ENCODE assay signal across 7 cellular contexts in genomic region chr1:146034976-146035469, GRCh38. TPM values are rescaled to one million over a fixed set of nuclear protein-coding genes. Genes with fewer than 3 reads are reported as not detected.
DNase-seq lines count a peak whose midpoint lies in the region; ATAC-seq and TF ChIP-seq lines count a peak whose summit lies in the region.

No MANE protein-coding gene starts in this region.

- H3K4me3 ChIP-seq in H7 (ENCODE audit: insufficient read depth, low read depth, low read length) = peak overlapping the region; percentile 41
- H3K4me3 ChIP-seq in cardiac fibroblast (replicated peaks in 1 of 2; ENCODE audit: low read depth in 2 of 2, low read length in 2 of 2) = peak overlapping the region; percentile 13 to 30

- ATAC-seq in HG03139 (IDR thresholded peaks at IDR 0.05; ENCODE audit: unreplicated experiment) = no peak

- DNase-seq in H7 (peak; percentile 57), NCI-H774 (lab: John Stamatoyannopoulos, UW) (peak; percentile 39), cardiac fibroblast (ENCODE audit: low read depth in 2 of 2) (peak in 1 of 2 donors; percentile 28), nephron progenitor cell (no peak), NCI-H1092 treated with DMSO at 0.1 percent for 48 hours (lab: John Stamatoyannopoulos, UW) (no peak)
- no peak for DNase-seq in activated CD4-positive, CD25-positive, alpha-beta regulatory T cell treated with anti-CD3 and anti-CD28 coated beads, Interleukin-2, amount 50 U/mL, for 72 hours

- TF ChIP-seq CTCF in cardiac fibroblast (IDR thresholded peaks at IDR 0.05; ENCODE audit: low read depth, low read length) (no peak), nephron progenitor cell (IDR thresholded peaks at IDR 0.05) (no peak)

- no peaks in the 10 kb centered on the region for H3K36me3 ChIP-seq in H7 (replicated peaks; ENCODE audit: control insufficient read depth, insufficient read depth, low read length)

- H3K27me3 Mint-ChIP-seq in nephron progenitor cell (ENCODE audit: low read depth, poor library complexity) = peaks cover 24% of the 10 kb centered on the region

- no peaks in the 10 kb centered on the region for H3K27me3 ChIP-seq in H7 (ENCODE audit: control insufficient read depth, insufficient read depth, low read length)

- no peak overlapping the region for H3K27ac Mint-ChIP-seq in nephron progenitor cell

- H3K36me3 Mint-ChIP-seq in nephron progenitor cell (ENCODE audit: low read depth) = no peaks in the 10 kb centered on the region

- peak overlapping the region; percentile 100 for H3K4me3 Mint-ChIP-seq in nephron progenitor cell

- H3K4me1 Mint-ChIP-seq in nephron progenitor cell = peaks cover 9% of the 10 kb centered on the region

- peaks cover 13% of the 10 kb centered on the region for H3K9me3 Mint-ChIP-seq in nephron progenitor cell

RNA-seq across cellular contexts. Expression of gene HJV, which starts 13.5 kb away (rescaled TPM):
- total RNA-seq in H7 (2014; rRNA removed; shearing (Covaris generic)) = 0.24 and 1.2 TPM in 2 replicates

RNA-seq across cellular contexts. Expression of gene TXNIP, which starts 38.6 kb away (rescaled TPM):
- 24.6 and 90.7 TPM in 2 replicates for total RNA-seq in H7 (2014; rRNA removed; shearing (Covaris generic))

Comparison
In these comparisons a context has a peak if more than half of its experiments do, and no peak if none do; other contexts are left out.
1. DNase-seq: peak in H7 (single experiment) and NCI-H774 (single experiment); none in nephron progenitor cell (single experiment), NCI-H1092 treated with DMSO at 0.1 percent for 48 hours (single experiment) and activated CD4-positive, CD25-positive, alpha-beta regulatory T cell treated with anti-CD3 and anti-CD28 coated beads, Interleukin-2, amount 50 U/mL, for 72 hours (single experiment).